ENCODE assay signal across 11 cellular contexts in the genomic region with DNA sequence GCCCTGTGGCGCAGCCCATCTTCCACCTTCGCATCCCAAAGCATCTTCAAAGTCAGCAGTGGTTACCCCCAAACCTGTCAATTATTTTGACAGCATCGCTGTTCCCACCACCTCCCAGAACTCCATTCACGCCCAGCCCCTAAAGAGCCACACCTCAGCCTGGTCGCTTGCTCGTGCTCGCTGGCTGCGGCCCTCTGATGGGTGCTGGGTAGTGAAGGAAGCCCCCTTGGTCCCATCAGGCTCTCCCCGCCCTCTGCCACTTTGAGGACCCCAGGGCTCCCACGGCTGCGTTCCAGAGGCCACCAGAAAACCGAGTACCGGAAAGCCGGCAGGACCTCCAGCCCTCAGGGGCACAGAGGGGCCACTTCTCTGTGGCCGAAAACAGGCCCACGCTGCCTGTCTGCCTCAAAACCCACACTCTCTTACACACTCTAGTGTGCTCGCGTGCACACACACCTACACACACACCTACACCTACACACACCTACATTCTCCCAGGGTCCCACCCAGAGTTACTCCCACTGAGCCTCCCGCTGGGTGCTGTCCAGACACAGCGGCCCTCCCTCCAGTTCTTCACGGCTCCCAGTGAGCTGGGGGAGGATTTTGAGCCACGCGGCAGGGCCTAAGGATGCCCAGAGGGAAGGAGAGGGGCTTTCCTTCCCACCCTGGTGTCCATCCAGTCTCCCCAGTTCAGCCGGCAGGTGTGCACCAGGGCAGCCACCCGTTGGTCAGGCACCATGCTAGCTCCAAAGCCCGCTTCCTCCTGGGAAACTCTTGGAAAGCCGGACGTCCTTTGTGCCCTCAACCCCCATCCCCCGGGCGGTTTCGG. TPM values are rescaled to one million over a fixed set of nuclear protein-coding genes. Genes with fewer than 3 reads are reported as not detected.
A peak's percentile ranks its signal among the peaks of the same experiment; 100 is the strongest.
DNase-seq lines count a peak whose midpoint lies in the region; ATAC-seq and TF ChIP-seq lines count a peak whose summit lies in the region.
"Had no signal": no experiment of that assay in that cellular context is flagged by ENCODE, and none has a peak within 500 bp of the region (broad histone marks: within the 10 kb centered on the region; RNA-seq: fewer than 3 reads in every experiment).

No MANE protein-coding gene starts in this region.

- TF ChIP-seq CTCF in suprapubic skin (IDR thresholded peaks at IDR 0.05) (no peak), lower leg skin (IDR thresholded peaks at IDR 0.05) (no peak)

- no peak for TF ChIP-seq EP300 in suprapubic skin (IDR thresholded peaks at IDR 0.05)

- WGBS in suprapubic skin, result 10% methylated on average over 18 of the region's 31 CpGs
- WGBS in lower leg skin, 2 donors, result 13 to 16% methylated on average over 24 to 29 of the region's 31 CpGs

- TF ChIP-seq POLR2A in suprapubic skin (IDR thresholded peaks at IDR 0.05) (no peak), lower leg skin (IDR thresholded peaks at IDR 0.05) (no peak)

- intact Hi-C loops in lower leg skin (cut with DNase I; ENCODE audit: low total_unique reads), result no loop called here

- H3K27me3 ChIP-seq in suprapubic skin, result peaks cover 95% of the 10 kb centered on the region
- H3K27me3 ChIP-seq: ovary had no signal

- H3K36me3 Mint-ChIP-seq in activated naive CD4-positive, alpha-beta T cell treated with anti-CD3 and anti-CD28 coated beads, Interleukin-2, amount 50 U/mL, for 24 hours, result peaks cover 2% of the 10 kb centered on the region
- peaks cover 16% of the 10 kb centered on the region for H3K36me3 Mint-ChIP-seq in activated T-helper 17 cell treated with anti-CD3 and anti-CD28 coated beads, Interleukin-2, amount 50 U/mL, for 72 hours (ENCODE audit: low read depth)
- H3K36me3 Mint-ChIP-seq in memory B cell, result peaks cover 6% of the 10 kb centered on the region

- DNase-seq in activated naive CD4-positive, alpha-beta T cell (lab: John Stamatoyannopoulos, UW), result no peak
- DNase-seq in memory B cell (ENCODE audit: low spot score in 2 of 2) (no peak), suprapubic skin (ENCODE audit: low spot score in 2 of 2) (no peak), lower leg skin (ENCODE audit: low spot score in 2 of 2) (no peak), NCI-H2171 treated with DMSO at 0.1 percent for 48 hours (lab: John Stamatoyannopoulos, UW) (no peak)
- DNase-seq in stimulated activated CD4-positive, alpha-beta T cell treated with anti-CD3 and anti-CD28 coated beads, Interleukin-4, amount 100 ng/mL, for 1 hour, result no peak
- DNase-seq: GOT3 had no signal

- H3K36me3 ChIP-seq in suprapubic skin, result no peaks in the 10 kb centered on the region
- H3K36me3 ChIP-seq: ovary had no signal

- no peaks in the 10 kb centered on the region for H3K9me3 Mint-ChIP-seq in activated naive CD4-positive, alpha-beta T cell treated with anti-CD3 and anti-CD28 coated beads, Interleukin-2, amount 50 U/mL, for 24 hours
- H3K9me3 Mint-ChIP-seq in activated T-helper 17 cell treated with anti-CD3 and anti-CD28 coated beads, Interleukin-2, amount 50 U/mL, for 72 hours, result no peaks in the 10 kb centered on the region
- H3K9me3 Mint-ChIP-seq in memory B cell, result peaks cover 4% of the 10 kb centered on the region

- peak overlapping the region; percentile 78 for H3K4me3 Mint-ChIP-seq in activated naive CD4-positive, alpha-beta T cell treated with anti-CD3 and anti-CD28 coated beads, Interleukin-2, amount 50 U/mL, for 24 hours
- peak overlapping the region; percentile 73 for H3K4me3 Mint-ChIP-seq in activated T-helper 17 cell treated with anti-CD3 and anti-CD28 coated beads, Interleukin-2, amount 50 U/mL, for 72 hours
- peak overlapping the region; percentile 50 for H3K4me3 Mint-ChIP-seq in memory B cell

- ATAC-seq in activated T-helper 17 cell treated with anti-CD3 and anti-CD28 coated beads, Interleukin-2, amount 50 U/mL, for 72 hours (replicated peaks), result no peak
- no peak for ATAC-seq in memory B cell (ENCODE audit: low read depth)

- H3K27ac Mint-ChIP-seq in activated naive CD4-positive, alpha-beta T cell treated with anti-CD3 and anti-CD28 coated beads, Interleukin-2, amount 50 U/mL, for 24 hours, result no peak overlapping the region
- H3K27ac Mint-ChIP-seq in activated T-helper 17 cell treated with anti-CD3 and anti-CD28 coated beads, Interleukin-2, amount 50 U/mL, for 72 hours, result no peak overlapping the region
- no peak overlapping the region for H3K27ac Mint-ChIP-seq in memory B cell

- peaks cover 19% of the 10 kb centered on the region for H3K4me1 Mint-ChIP-seq in activated naive CD4-positive, alpha-beta T cell treated with anti-CD3 and anti-CD28 coated beads, Interleukin-2, amount 50 U/mL, for 24 hours
- H3K4me1 Mint-ChIP-seq in activated T-helper 17 cell treated with anti-CD3 and anti-CD28 coated beads, Interleukin-2, amount 50 U/mL, for 72 hours, result peaks cover 6% of the 10 kb centered on the region
- peaks cover 6% of the 10 kb centered on the region for H3K4me1 Mint-ChIP-seq in memory B cell

- H3K27ac ChIP-seq in suprapubic skin, result no peak overlapping the region
- H3K27ac ChIP-seq: C4-2B, ovary had no signal

- peaks cover 41% of the 10 kb centered on the region for H3K27me3 Mint-ChIP-seq in activated naive CD4-positive, alpha-beta T cell treated with anti-CD3 and anti-CD28 coated beads, Interleukin-2, amount 50 U/mL, for 24 hours
- peaks cover 52% of the 10 kb centered on the region for H3K27me3 Mint-ChIP-seq in activated T-helper 17 cell treated with anti-CD3 and anti-CD28 coated beads, Interleukin-2, amount 50 U/mL, for 72 hours
- peaks cover 35% of the 10 kb centered on the region for H3K27me3 Mint-ChIP-seq in memory B cell

- no peaks in the 10 kb centered on the region for H3K9me3 ChIP-seq in suprapubic skin
- H3K9me3 ChIP-seq: ovary had no signal

- peaks cover 54% of the 10 kb centered on the region for H3K4me1 ChIP-seq in suprapubic skin

- H3K4me3 ChIP-seq in suprapubic skin (peak overlapping the region; percentile 40), lower leg skin (ENCODE audit: low read depth, poor library complexity, severe bottlenecking) (no peak overlapping the region)
- H3K4me3 ChIP-seq: ovary had no signal

RNA-seq across cellular contexts. Expression of gene VSTM2B, which starts 1.9 kb away (rescaled TPM):
- total RNA-seq in activated T-helper 17 cell treated with anti-CD3 and anti-CD28 coated beads, Interleukin-2, amount 50 U/mL, for 72 hours, result not detected
- total RNA-seq in suprapubic skin (not detected), lower leg skin (not detected)
